ENCODE assay signal across 25 cellular contexts in the genomic region with DNA sequence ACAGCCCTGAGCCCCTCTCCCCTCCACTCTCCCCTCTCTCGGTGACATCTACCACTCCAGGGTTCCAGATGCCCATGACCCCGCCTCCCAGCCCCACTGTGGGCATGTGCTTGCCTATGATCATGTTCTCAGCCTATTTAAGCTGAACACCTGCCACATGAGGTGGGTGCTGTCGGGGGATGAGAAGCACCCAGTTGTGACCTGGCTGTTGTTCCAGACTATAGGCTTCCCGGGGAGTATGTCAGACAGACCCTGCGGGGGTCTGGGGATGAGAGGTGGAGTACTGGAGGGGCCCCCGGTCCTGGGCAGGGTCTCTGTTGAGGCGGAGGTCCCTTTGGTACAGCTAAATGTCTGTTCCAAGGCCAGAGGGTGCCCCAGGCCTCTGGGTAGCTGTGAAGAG. TPM values are rescaled to one million over a fixed set of nuclear protein-coding genes. Genes with fewer than 3 reads are reported as not detected.
"Had no signal": no experiment of that assay in that cellular context is flagged by ENCODE, and none has a peak within 500 bp of the region (broad histone marks: within the 10 kb centered on the region; RNA-seq: fewer than 3 reads in every experiment).

No MANE protein-coding gene starts in this region.

- H3K27ac ChIP-seq: esophagus squamous epithelium, lower lobe of right lung, pancreas, skin epidermis, spleen, suprapubic skin, transverse colon, upper lobe of right lung, uterus had no signal

- DNase-seq: cortex of kidney; effector memory CD8-positive, alpha-beta T cell; erythroblast; esophagus squamous epithelium; foreskin melanocyte; glutamatergic neuron; hypothalamus; immature natural killer cell; islet precursor cell; kidney glomerular epithelial cell; left colon; left ventricle myocardium superior; lower lobe of right lung; naive thymus-derived CD8-positive, alpha-beta T cell; nephron progenitor cell; occipital lobe; pancreas; retina; spleen; stimulated activated CD4-positive, alpha-beta T cell treated with anti-CD3 and anti-CD28 coated beads, Interleukin-4, amount 100 ng/mL, for 4 hours; transverse colon; upper lobe of right lung; uterus had no signal

- H3K4me3 ChIP-seq: esophagus squamous epithelium, lower lobe of right lung, pancreas, skin epidermis, spleen, suprapubic skin, transverse colon, upper lobe of right lung, uterus had no signal

- H3K9me3 ChIP-seq: esophagus squamous epithelium, lower lobe of right lung, pancreas, spleen, suprapubic skin, transverse colon, upper lobe of right lung, uterus had no signal

- H3K36me3 ChIP-seq: esophagus squamous epithelium, lower lobe of right lung, pancreas, spleen, suprapubic skin, transverse colon, upper lobe of right lung, uterus had no signal

RNA-seq across cellular contexts. Expression of a gene that starts 6.0 kb away (rescaled TPM):
- polyA plus RNA-seq: immature natural killer cell; naive thymus-derived CD8-positive, alpha-beta T cell; pancreas; spleen had no signal
